In genomic region chr17:30600062-30600829, GRCh38 we compare ENCODE assay signal across 1 cellular context.
TF ChIP-seq lines count a peak whose summit lies in the region.

No MANE protein-coding gene starts in this region.

TF ChIP-seq in HepG2, 621 proteins besides CTCF, POLR2A, EP300 and RAD21 (continued from another document and continues in another):
- peak; percentile 29 for TF ChIP-seq CBFB (CRISPR knock-in tag; IDR thresholded peaks at IDR 0.05)
- no peak for TF ChIP-seq ZBTB25 (CRISPR knock-in tag; IDR thresholded peaks at IDR 0.05)
- TF ChIP-seq AKAP8 (CRISPR knock-in tag; IDR thresholded peaks at IDR 0.05), result no peak
- TF ChIP-seq ZNF280D (CRISPR knock-in tag; IDR thresholded peaks at IDR 0.05), result peak; percentile 75; the same call in 1 of the 2 replicates
- TF ChIP-seq, protein P1, sequence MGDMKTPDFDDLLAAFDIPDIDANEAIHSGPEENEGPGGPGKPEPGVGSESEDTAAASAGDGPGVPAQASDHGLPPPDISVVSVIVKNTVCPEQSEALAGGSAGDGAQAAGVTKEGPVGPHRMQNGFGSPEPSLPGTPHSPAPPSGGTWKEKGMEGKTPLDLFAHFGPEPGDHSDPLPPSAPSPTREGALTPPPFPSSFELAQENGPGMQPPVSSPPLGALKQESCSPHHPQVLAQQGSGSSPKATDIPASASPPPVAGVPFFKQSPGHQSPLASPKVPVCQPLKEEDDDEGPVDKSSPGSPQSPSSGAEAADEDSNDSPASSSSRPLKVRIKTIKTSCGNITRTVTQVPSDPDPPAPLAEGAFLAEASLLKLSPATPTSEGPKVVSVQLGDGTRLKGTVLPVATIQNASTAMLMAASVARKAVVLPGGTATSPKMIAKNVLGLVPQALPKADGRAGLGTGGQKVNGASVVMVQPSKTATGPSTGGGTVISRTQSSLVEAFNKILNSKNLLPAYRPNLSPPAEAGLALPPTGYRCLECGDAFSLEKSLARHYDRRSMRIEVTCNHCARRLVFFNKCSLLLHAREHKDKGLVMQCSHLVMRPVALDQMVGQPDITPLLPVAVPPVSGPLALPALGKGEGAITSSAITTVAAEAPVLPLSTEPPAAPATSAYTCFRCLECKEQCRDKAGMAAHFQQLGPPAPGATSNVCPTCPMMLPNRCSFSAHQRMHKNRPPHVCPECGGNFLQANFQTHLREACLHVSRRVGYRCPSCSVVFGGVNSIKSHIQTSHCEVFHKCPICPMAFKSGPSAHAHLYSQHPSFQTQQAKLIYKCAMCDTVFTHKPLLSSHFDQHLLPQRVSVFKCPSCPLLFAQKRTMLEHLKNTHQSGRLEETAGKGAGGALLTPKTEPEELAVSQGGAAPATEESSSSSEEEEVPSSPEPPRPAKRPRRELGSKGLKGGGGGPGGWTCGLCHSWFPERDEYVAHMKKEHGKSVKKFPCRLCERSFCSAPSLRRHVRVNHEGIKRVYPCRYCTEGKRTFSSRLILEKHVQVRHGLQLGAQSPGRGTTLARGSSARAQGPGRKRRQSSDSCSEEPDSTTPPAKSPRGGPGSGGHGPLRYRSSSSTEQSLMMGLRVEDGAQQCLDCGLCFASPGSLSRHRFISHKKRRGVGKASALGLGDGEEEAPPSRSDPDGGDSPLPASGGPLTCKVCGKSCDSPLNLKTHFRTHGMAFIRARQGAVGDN (CRISPR knock-in tag; IDR thresholded peaks at IDR 0.05), result peak; percentile 95
- no peak for TF ChIP-seq ZNF614 (CRISPR knock-in tag; IDR thresholded peaks at IDR 0.05; ENCODE audit: borderline replicate concordance)
- peak; percentile 83 for TF ChIP-seq HIVEP1 (CRISPR knock-in tag; IDR thresholded peaks at IDR 0.05)
- TF ChIP-seq ZNF672 (CRISPR knock-in tag; IDR thresholded peaks at IDR 0.05), result no peak
- no peak for TF ChIP-seq IKZF1 (IDR thresholded peaks at IDR 0.05)
- TF ChIP-seq ZNF34 (CRISPR knock-in tag; IDR thresholded peaks at IDR 0.05; ENCODE audit: borderline replicate concordance), result no peak
- 0 out of 2 replicates have a peak, but pooled peaks have one; percentile 17 for TF ChIP-seq ZNF383 (CRISPR knock-in tag; IDR thresholded peaks at IDR 0.05; ENCODE audit: borderline replicate concordance)
- no peak for TF ChIP-seq ZFP37 (CRISPR knock-in tag; IDR thresholded peaks at IDR 0.05; ENCODE audit: borderline replicate concordance)
- no peak for TF ChIP-seq MATR3 (CRISPR knock-in tag; IDR thresholded peaks at IDR 0.05)
- TF ChIP-seq ZNF296 (CRISPR knock-in tag; conservative IDR thresholded peaks at IDR 0.05), result no peak
- peak; percentile 34; the same call in 1 of the 2 replicates for TF ChIP-seq PRDM10 (CRISPR knock-in tag; IDR thresholded peaks at IDR 0.05; ENCODE audit: low read depth)
- TF ChIP-seq REXO4 (CRISPR knock-in tag; IDR thresholded peaks at IDR 0.05; ENCODE audit: borderline replicate concordance), result no peak
- no peak for TF ChIP-seq SCMH1 (CRISPR knock-in tag; IDR thresholded peaks at IDR 0.05; ENCODE audit: borderline replicate concordance)
- no peak for TF ChIP-seq PBX2 (CRISPR knock-in tag; IDR thresholded peaks at IDR 0.05)
- no peak for TF ChIP-seq ZNF75D (CRISPR knock-in tag; IDR thresholded peaks at IDR 0.05; ENCODE audit: borderline replicate concordance)
- TF ChIP-seq KLF6 (CRISPR knock-in tag; IDR thresholded peaks at IDR 0.05), result peak; percentile 59
- TF ChIP-seq HNF1B (CRISPR knock-in tag; IDR thresholded peaks at IDR 0.05), result peak; percentile 69; the same call in 1 of the 2 replicates
- 0 out of 2 replicates have a peak, but pooled peaks have one; percentile 18 for TF ChIP-seq PPARG (CRISPR knock-in tag; conservative IDR thresholded peaks at IDR 0.05)
- TF ChIP-seq, protein P2, sequence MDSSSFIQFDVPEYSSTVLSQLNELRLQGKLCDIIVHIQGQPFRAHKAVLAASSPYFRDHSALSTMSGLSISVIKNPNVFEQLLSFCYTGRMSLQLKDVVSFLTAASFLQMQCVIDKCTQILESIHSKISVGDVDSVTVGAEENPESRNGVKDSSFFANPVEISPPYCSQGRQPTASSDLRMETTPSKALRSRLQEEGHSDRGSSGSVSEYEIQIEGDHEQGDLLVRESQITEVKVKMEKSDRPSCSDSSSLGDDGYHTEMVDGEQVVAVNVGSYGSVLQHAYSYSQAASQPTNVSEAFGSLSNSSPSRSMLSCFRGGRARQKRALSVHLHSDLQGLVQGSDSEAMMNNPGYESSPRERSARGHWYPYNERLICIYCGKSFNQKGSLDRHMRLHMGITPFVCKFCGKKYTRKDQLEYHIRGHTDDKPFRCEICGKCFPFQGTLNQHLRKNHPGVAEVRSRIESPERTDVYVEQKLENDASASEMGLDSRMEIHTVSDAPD (CRISPR knock-in tag; IDR thresholded peaks at IDR 0.05), result peak; percentile 85; the same call in 1 of the 2 replicates
- TF ChIP-seq ZNF839 (CRISPR knock-in tag; IDR thresholded peaks at IDR 0.05; ENCODE audit: borderline replicate concordance), result no peak
- TF ChIP-seq CERS6 (CRISPR knock-in tag; IDR thresholded peaks at IDR 0.05), result no peak
- TF ChIP-seq TEAD2 (CRISPR knock-in tag; IDR thresholded peaks at IDR 0.05), result no peak
- TF ChIP-seq HOXA3 (CRISPR knock-in tag; IDR thresholded peaks at IDR 0.05), result no peak; the same call in 1 of the 2 replicates
- TF ChIP-seq SATB2 (CRISPR knock-in tag; IDR thresholded peaks at IDR 0.05), result no peak; the same call in 1 of the 2 replicates
- TF ChIP-seq TARDBP (CRISPR knock-in tag; IDR thresholded peaks at IDR 0.05), result peak; percentile 66; the same call in 1 of the 2 replicates
- no peak for TF ChIP-seq SMAD9 (CRISPR knock-in tag; IDR thresholded peaks at IDR 0.05)
- peak; percentile 20; the same call in 1 of the 2 replicates for TF ChIP-seq NR0B2 (CRISPR knock-in tag; IDR thresholded peaks at IDR 0.05)
- peak; percentile 63; the same call in 1 of the 2 replicates for TF ChIP-seq ZNF124 (CRISPR knock-in tag; IDR thresholded peaks at IDR 0.05)
- TF ChIP-seq MTERF4 (CRISPR knock-in tag; IDR thresholded peaks at IDR 0.05), result no peak; the same call in 1 of the 2 replicates
- no peak for TF ChIP-seq CREM (IDR thresholded peaks at IDR 0.05)
- TF ChIP-seq CREM (CRISPR knock-in tag; IDR thresholded peaks at IDR 0.05), result no peak
- peak; percentile 33; the same call in 1 of the 2 replicates for TF ChIP-seq IRF2 (CRISPR knock-in tag; IDR thresholded peaks at IDR 0.05)
